In the genomic region with DNA sequence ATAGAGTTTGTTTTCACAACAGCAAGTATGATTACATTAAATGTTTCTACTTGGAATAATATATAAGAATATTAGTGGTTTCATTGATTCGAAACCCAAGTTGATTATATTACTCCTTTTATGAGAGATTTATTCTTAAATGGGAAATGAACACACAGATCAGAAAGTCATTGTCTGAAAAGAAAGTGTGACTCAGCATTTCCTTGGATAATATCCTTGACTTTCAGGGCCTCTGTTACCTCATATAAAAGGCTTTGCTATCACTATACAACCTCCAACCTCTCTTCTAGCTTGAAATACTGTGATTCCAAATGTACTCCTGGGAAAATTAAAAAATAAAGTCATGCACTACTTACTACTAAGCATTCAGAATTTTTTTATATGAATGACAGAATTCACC, we compare ENCODE assay signal across 22 cellular contexts.
DNase-seq lines count a peak whose midpoint lies in the region; ATAC-seq, FAIRE-seq and TF ChIP-seq lines count a peak whose summit lies in the region.
"Had no signal": no experiment of that assay in that cellular context is flagged by ENCODE, and none has a peak within 500 bp of the region (broad histone marks: within the 10 kb centered on the region; RNA-seq: fewer than 3 reads in every experiment).

No MANE protein-coding gene starts in this region.

- TF ChIP-seq CTCF in A673 (conservative IDR thresholded peaks at IDR 0.05; ENCODE audit: low read depth, low read length) (no peak), IMR-90 (conservative IDR thresholded peaks at IDR 0.05; ENCODE audit: low read depth, low read length) (no peak), fibroblast of villous mesenchyme (IDR thresholded peaks at IDR 0.05; ENCODE audit: insufficient read depth, low read depth, low read length) (no peak)

- H2AFZ ChIP-seq in IMR-90 (replicated peaks; ENCODE audit: low read length, poor library complexity) = no peak overlapping the region

- no peak overlapping the region for H3K56ac ChIP-seq in IMR-90 (ENCODE audit: extremely low read depth, insufficient read depth, low read length)

- no peak overlapping the region for H3K4me2 ChIP-seq in IMR-90 (ENCODE audit: low read depth, low read length)
- H3K4me2 ChIP-seq: SK-N-SH had no signal

- H2BK15ac ChIP-seq in IMR-90 (ENCODE audit: low read depth, low read length) = no peak overlapping the region

- ATAC-seq in IMR-90 (ENCODE audit: low read depth) = peak; percentile 42
- no peak for ATAC-seq in esophagus mucosa
- ATAC-seq: activated T-helper 17 cell treated with anti-CD3 and anti-CD28 coated beads, Interleukin-2, amount 50 U/mL, for 72 hours; gastrocnemius medialis had no signal

- no peak overlapping the region for H4K5ac ChIP-seq in IMR-90 (ENCODE audit: low read depth, low read length)

- H3K4ac ChIP-seq in IMR-90 (ENCODE audit: low read depth, low read length) = no peak overlapping the region

- no peaks in the 10 kb centered on the region for H3K79me1 ChIP-seq in IMR-90 (ENCODE audit: low read depth in 1 of 2, low read length in 2 of 2)

- H2BK5ac ChIP-seq in IMR-90 (ENCODE audit: low read depth, low read length, poor library complexity, severe bottlenecking) = no peak overlapping the region

- H4K91ac ChIP-seq in IMR-90 (ENCODE audit: insufficient read depth, low read depth, low read length) = no peak overlapping the region

- no peak overlapping the region for H3K9ac ChIP-seq in IMR-90 (ENCODE audit: low read depth, low read length)
- H3K9ac ChIP-seq in adipocyte (ENCODE audit: low read length) = no peak overlapping the region
- H3K9ac ChIP-seq: SK-N-SH had no signal

- in situ Hi-C loops in IMR-90 (cut with MboI; ENCODE audit: low sequenced_read_pairs) = no loop called here

- dilution Hi-C loops in IMR-90 (cut with HindIII; ENCODE audit: low sequenced_read_pairs, unreplicated experiment) = no loop called here

- no peaks in the 10 kb centered on the region for H4K20me1 ChIP-seq in IMR-90 (ENCODE audit: insufficient read depth, low read length)

- H3K27ac ChIP-seq in A673 (ENCODE audit: low read depth, low read length, poor library complexity, severe bottlenecking) (no peak overlapping the region), IMR-90 (ENCODE audit: insufficient read depth, low read length) (no peak overlapping the region)
- H3K27ac ChIP-seq: gastrocnemius medialis, HL-60, neutrophil, skin epidermis had no signal

- H3K27me3 ChIP-seq in A673 (replicated peaks; ENCODE audit: insufficient read depth, low read depth, low read length, poor library complexity) = no peaks in the 10 kb centered on the region
- H3K27me3 ChIP-seq in IMR-90 (ENCODE audit: control insufficient read depth, insufficient read depth, low read length) = no peaks in the 10 kb centered on the region
- no peaks in the 10 kb centered on the region for H3K27me3 ChIP-seq in adipocyte (replicated peaks; ENCODE audit: control insufficient read depth, insufficient read depth, low read length)
- H3K27me3 ChIP-seq: gastrocnemius medialis, neutrophil had no signal

- CTCF ChIA-PET in A673 (lab: Charles Lee) (no interaction called here), IMR-90 (lab: Yijun Ruan, JAX) (interaction anchor here (0.6 kb wide), 1 partner anchor 300 kb away, joined by 3 read pairs; no protein-coding TSS in a partner anchor)

- no peak for FAIRE-seq in urothelium cell line (lab: Jason Lieb, UNC)

- no peak overlapping the region for H3K23ac ChIP-seq in IMR-90 (ENCODE audit: low read depth, low read length)

- no peaks in the 10 kb centered on the region for H3K9me3 ChIP-seq in A673 (ENCODE audit: low read depth, low read length, poor library complexity, severe bottlenecking)
- no peaks in the 10 kb centered on the region for H3K9me3 ChIP-seq in IMR-90 (ENCODE audit: control insufficient read depth, insufficient read depth, low read length)
- no peaks in the 10 kb centered on the region for H3K9me3 ChIP-seq in adipocyte (ENCODE audit: control insufficient read depth, low read length)
- H3K9me3 ChIP-seq: gastrocnemius medialis, neutrophil, SK-N-SH had no signal

- H3K36me3 ChIP-seq in A673 (ENCODE audit: insufficient read depth, low read length, poor library complexity, severe bottlenecking) = no peaks in the 10 kb centered on the region
- no peaks in the 10 kb centered on the region for H3K36me3 ChIP-seq in IMR-90 (ENCODE audit: control insufficient read depth, insufficient read depth, low read length)
- H3K36me3 ChIP-seq in adipocyte (ENCODE audit: control insufficient read depth, insufficient read depth, low read length, severe bottlenecking) = no peaks in the 10 kb centered on the region
- H3K36me3 ChIP-seq: gastrocnemius medialis, neutrophil had no signal

- no peak overlapping the region for H2BK20ac ChIP-seq in IMR-90 (ENCODE audit: low read depth, low read length)

- H3K4me1 ChIP-seq in A673 (ENCODE audit: insufficient read depth, low read length, poor library complexity, severe bottlenecking) (no peaks in the 10 kb centered on the region), IMR-90 (ENCODE audit: control insufficient read depth, insufficient read depth, low read length) (no peaks in the 10 kb centered on the region; the same call in 1 of the 2 replicates), adipocyte (ENCODE audit: control insufficient read depth, insufficient read depth, low read length) (peaks cover 3% of the 10 kb centered on the region)
- H3K4me1 ChIP-seq: gastrocnemius medialis had no signal

- WGBS in IMR-90 (ENCODE audit: extremely low coverage in 2 of 2, insufficient read length in 1 of 2), 2 experiments = no CpG with 5 or more reads among the region's 1 CpG

- no peak overlapping the region for H2AK9ac ChIP-seq in IMR-90 (replicated peaks; ENCODE audit: low read depth, low read length, poor library complexity)

- H3K4me3 ChIP-seq in A673 (ENCODE audit: low read depth, low read length, poor library complexity, severe bottlenecking) (no peak overlapping the region), IMR-90 (ENCODE audit: insufficient read depth, low read depth, low read length) (no peak overlapping the region), adipocyte (ENCODE audit: low read length) (no peak overlapping the region), fibroblast of villous mesenchyme (ENCODE audit: low read depth, low read length) (no peak overlapping the region)
- H3K4me3 ChIP-seq: gastrocnemius medialis, skin epidermis had no signal

- intact Hi-C loops in A673 (cut with micrococcal nuclease; ENCODE audit: unreplicated experiment) = loop anchor here (5.0 kb wide), 1 partner anchor 531 kb away; a partner anchor contains a TSS
- intact Hi-C loops in IMR-90 (cut with micrococcal nuclease) = loop anchor here (5.0 kb wide), 2 partner anchors 189 to 531 kb away; a partner anchor contains a TSS

- no peak overlapping the region for H3K18ac ChIP-seq in IMR-90 (ENCODE audit: low read depth, low read length)

- BruUV-seq in A673 (replicated peaks; lab: Mats Ljungman, UMichigan) = no TSS peak
- BruUV-seq in IMR-90 (replicated peaks; lab: Mats Ljungman, UMichigan) = no TSS peak

- H2BK120ac ChIP-seq in IMR-90 (ENCODE audit: low read depth, low read length) = no peak overlapping the region

- H3K14ac ChIP-seq in IMR-90 (replicated peaks; ENCODE audit: low read depth, low read length) = no peak overlapping the region

- H4K8ac ChIP-seq in IMR-90 (ENCODE audit: low read depth in 2 of 2, low read length in 2 of 2) = no peak overlapping the region

- DNase-seq in A673 (ENCODE audit: low spot score) = peak; percentile 52
- peak; percentile 68 for DNase-seq in IMR-90
- DNase-seq in adipocyte (ENCODE audit: low read depth) = peak; percentile 67
- peak; percentile 26 for DNase-seq in fibroblast of villous mesenchyme (ENCODE audit: low read depth)
- no peak for DNase-seq in activated CD4-positive, alpha-beta T cell treated with anti-CD3 and anti-CD28 coated beads, Interleukin-2, amount 50 U/mL, for 48 hours
- DNase-seq in stimulated activated CD8-positive, alpha-beta memory T cell treated with anti-CD3 and anti-CD28 coated beads, Interleukin-4, amount 100 ng/mL, for 48 hours = no peak
- no peak for DNase-seq in urothelium cell line (ENCODE audit: low spot score)
- DNase-seq: activated CD4-positive, alpha-beta memory T cell treated with anti-CD3 and anti-CD28 coated beads, Interleukin-2, amount 10 ng/mL, durations not matched to agents 7 days and 5 days; aorta; COR-L47; gastrocnemius medialis; H9; Karpas-422; NCI-H1930; NK-92 treated with Interleukin-12 subunit alpha and Interleukin-12 subunit beta, amount 100 ng/mL, for 24 hours; SK-N-SH; stimulated activated naive CD4-positive, alpha-beta T cell treated with Interleukin-2 at 50 U/mL for 16 hours had no signal

- TF ChIP-seq POLR2A in IMR-90 (IDR thresholded peaks at IDR 0.05; ENCODE audit: low read depth, low read length) = no peak

- H2AK5ac ChIP-seq in IMR-90 (ENCODE audit: low read depth, low read length) = no peak overlapping the region

- no peaks in the 10 kb centered on the region for H3K9me1 ChIP-seq in IMR-90 (ENCODE audit: insufficient read depth, low read length)

- no peak for TF ChIP-seq RAD21 in IMR-90 (IDR thresholded peaks at IDR 0.05; ENCODE audit: low read length)

- POLR2A ChIA-PET in A673 (lab: Charles Lee; ENCODE audit: low non-redundant PET) (no interaction called here), IMR-90 (lab: Charles Lee; ENCODE audit: unreplicated experiment) (no interaction called here)

TF ChIP-seq in IMR-90, 13 proteins besides CTCF, POLR2A, EP300 and RAD21 (continues in another document):
- TF ChIP-seq, protein P1, sequence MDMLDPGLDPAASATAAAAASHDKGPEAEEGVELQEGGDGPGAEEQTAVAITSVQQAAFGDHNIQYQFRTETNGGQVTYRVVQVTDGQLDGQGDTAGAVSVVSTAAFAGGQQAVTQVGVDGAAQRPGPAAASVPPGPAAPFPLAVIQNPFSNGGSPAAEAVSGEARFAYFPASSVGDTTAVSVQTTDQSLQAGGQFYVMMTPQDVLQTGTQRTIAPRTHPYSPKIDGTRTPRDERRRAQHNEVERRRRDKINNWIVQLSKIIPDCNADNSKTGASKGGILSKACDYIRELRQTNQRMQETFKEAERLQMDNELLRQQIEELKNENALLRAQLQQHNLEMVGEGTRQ (IDR thresholded peaks at IDR 0.05; ENCODE audit: low read depth, low read length) = no peak
- TF ChIP-seq MAZ (IDR thresholded peaks at IDR 0.05; ENCODE audit: borderline replicate concordance, low read depth, low read length) (no peak), BHLHE40 (IDR thresholded peaks at IDR 0.05; ENCODE audit: low read depth, low read length) (no peak), MXI1 (IDR thresholded peaks at IDR 0.05; ENCODE audit: borderline replicate concordance, low read depth, low read length) (no peak), FOS (IDR thresholded peaks at IDR 0.05; ENCODE audit: low read depth, low read length) (no peak)
- TF ChIP-seq, protein P2, sequence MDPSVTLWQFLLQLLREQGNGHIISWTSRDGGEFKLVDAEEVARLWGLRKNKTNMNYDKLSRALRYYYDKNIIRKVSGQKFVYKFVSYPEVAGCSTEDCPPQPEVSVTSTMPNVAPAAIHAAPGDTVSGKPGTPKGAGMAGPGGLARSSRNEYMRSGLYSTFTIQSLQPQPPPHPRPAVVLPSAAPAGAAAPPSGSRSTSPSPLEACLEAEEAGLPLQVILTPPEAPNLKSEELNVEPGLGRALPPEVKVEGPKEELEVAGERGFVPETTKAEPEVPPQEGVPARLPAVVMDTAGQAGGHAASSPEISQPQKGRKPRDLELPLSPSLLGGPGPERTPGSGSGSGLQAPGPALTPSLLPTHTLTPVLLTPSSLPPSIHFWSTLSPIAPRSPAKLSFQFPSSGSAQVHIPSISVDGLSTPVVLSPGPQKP (IDR thresholded peaks at IDR 0.05; ENCODE audit: borderline replicate concordance, low read depth, low read length) = no peak

Comparison
In these comparisons a context has a peak if more than half of its experiments do, and no peak if none do; other contexts are left out.
1. DNase-seq: peak in A673 (single experiment), IMR-90 (single experiment), adipocyte (single experiment) and fibroblast of villous mesenchyme (single experiment); none in activated CD4-positive, alpha-beta T cell treated with anti-CD3 and anti-CD28 coated beads, Interleukin-2, amount 50 U/mL, for 48 hours (0 of 2), stimulated activated CD8-positive, alpha-beta memory T cell treated with anti-CD3 and anti-CD28 coated beads, Interleukin-4, amount 100 ng/mL, for 48 hours (single experiment) and urothelium cell line (single experiment).